Comparison of ENCODE assay signal across 9 cellular contexts in genomic region chr4:153207561-153207960, GRCh38. TPM values are rescaled to one million over a fixed set of nuclear protein-coding genes. Genes with fewer than 3 reads are reported as not detected.
DNase-seq lines count a peak whose midpoint lies in the region; ATAC-seq and TF ChIP-seq lines count a peak whose summit lies in the region.
"Had no signal": no experiment of that assay in that cellular context is flagged by ENCODE, and none has a peak within 500 bp of the region (broad histone marks: within the 10 kb centered on the region; RNA-seq: fewer than 3 reads in every experiment).

No MANE protein-coding gene starts in this region.

- H3K27ac Mint-ChIP-seq in Caco-2 (ENCODE audit: unreplicated experiment) (no peak overlapping the region), nephron progenitor cell (no peak overlapping the region)
- H3K27ac Mint-ChIP-seq in activated CD4-positive, alpha-beta memory T cell treated with anti-CD3 and anti-CD28 coated beads, Interleukin-2, amount 10 ng/mL, durations not matched to agents 7 days and 5 days = no peak overlapping the region

- TF ChIP-seq CTCF in Caco-2 (IDR thresholded peaks at IDR 0.05; ENCODE audit: insufficient read depth in 1 of 2, low read depth in 1 of 2, low read length in 1 of 2, severe bottlenecking in 1 of 2, unreplicated experiment in 1 of 2) = peak; percentile 56 to 66
- TF ChIP-seq CTCF in Panc1 (IDR thresholded peaks at IDR 0.05) = peak; percentile 78
- TF ChIP-seq CTCF in nephron progenitor cell (IDR thresholded peaks at IDR 0.05) = peak; percentile 52

- in situ Hi-C loops in Panc1 (cut with HindIII; ENCODE audit: low pct_unique_long_range_greater_than_20kb, low sequenced_read_pairs) = no loop called here

- no peaks in the 10 kb centered on the region for H3K9me3 Mint-ChIP-seq in Caco-2 (ENCODE audit: unreplicated experiment)
- peaks cover 8% of the 10 kb centered on the region for H3K9me3 Mint-ChIP-seq in nephron progenitor cell
- no peaks in the 10 kb centered on the region for H3K9me3 Mint-ChIP-seq in activated CD4-positive, alpha-beta memory T cell treated with anti-CD3 and anti-CD28 coated beads, Interleukin-2, amount 10 ng/mL, durations not matched to agents 7 days and 5 days

- H3K4me1 ChIP-seq in Caco-2 (peaks cover 68% of the 10 kb centered on the region), Panc1 (ENCODE audit: control insufficient read depth, insufficient read depth, low read length) (peaks cover 29% of the 10 kb centered on the region)
- peaks cover 22% of the 10 kb centered on the region for H3K4me1 ChIP-seq in effector memory CD4-positive, alpha-beta T cell (ENCODE audit: control insufficient read depth, insufficient read depth, low read length, poor library complexity, severe bottlenecking)

- DNase-seq in Caco-2 = peak; percentile 67 to 73
- DNase-seq in Panc1 (ENCODE audit: low read depth, low spot score) = no peak
- peak; percentile 15 for DNase-seq in fibroblast of gingiva (ENCODE audit: low read depth)
- DNase-seq in nephron progenitor cell = peak; percentile 47
- no peak for DNase-seq in MG63
- no peak for DNase-seq in activated CD4-positive, alpha-beta memory T cell treated with anti-CD3 and anti-CD28 coated beads, Interleukin-2, amount 10 ng/mL, durations not matched to agents 7 days and 5 days
- no peak for DNase-seq in effector memory CD4-positive, alpha-beta T cell
- DNase-seq: NCI-H524 treated with DMSO at 0.1 percent for 48 hours had no signal

- 0 out of 2 replicates have a peak overlapping the region, but pooled peaks have one; percentile 23 for H3K27ac ChIP-seq in Panc1 (ENCODE audit: low read length)
- H3K27ac ChIP-seq in effector memory CD4-positive, alpha-beta T cell (ENCODE audit: insufficient read depth, low read length, poor library complexity, severe bottlenecking) = no peak overlapping the region

- H3K4me3 ChIP-seq in Caco-2 (ENCODE audit: low read depth, low read length) (no peak overlapping the region), Panc1 (ENCODE audit: low read depth in 2 of 2, low read length in 2 of 2) (no peak overlapping the region), MG63 (no peak overlapping the region)
- no peak overlapping the region for H3K4me3 ChIP-seq in effector memory CD4-positive, alpha-beta T cell (ENCODE audit: insufficient read depth, low read depth, low read length, poor library complexity, severe bottlenecking)

- POLR2A ChIA-PET in Caco-2 (lab: Charles Lee) = interaction anchor here (0.6 kb wide), 1 partner anchor 47 kb away, joined by 3 read pairs; no protein-coding TSS in a partner anchor
- POLR2A ChIA-PET in Panc1 (lab: Charles Lee) = no interaction called here
- POLR2A ChIA-PET in activated CD4-positive, alpha-beta memory T cell treated with anti-CD3 and anti-CD28 coated beads, Interleukin-2, amount 10 ng/mL, durations not matched to agents 7 days and 5 days (lab: Charles Lee) = interaction anchor here (0.8 kb wide), 1 partner anchor 19 kb away, joined by 3 read pairs; no protein-coding TSS in a partner anchor

- H3K27me3 ChIP-seq in Caco-2 (replicated peaks; ENCODE audit: control insufficient read depth, insufficient read depth, low read length) (no peaks in the 10 kb centered on the region), Panc1 (ENCODE audit: control insufficient read depth, insufficient read depth, low read length) (no peaks in the 10 kb centered on the region), MG63 (no peaks in the 10 kb centered on the region)
- H3K27me3 ChIP-seq in effector memory CD4-positive, alpha-beta T cell (replicated peaks; ENCODE audit: control insufficient read depth, insufficient read depth, low read length, poor library complexity, severe bottlenecking) = no peaks in the 10 kb centered on the region

- peak overlapping the region; percentile 96 for H3K4me3 Mint-ChIP-seq in Caco-2 (ENCODE audit: unreplicated experiment)
- H3K4me3 Mint-ChIP-seq in nephron progenitor cell = no peak overlapping the region
- H3K4me3 Mint-ChIP-seq in activated CD4-positive, alpha-beta memory T cell treated with anti-CD3 and anti-CD28 coated beads, Interleukin-2, amount 10 ng/mL, durations not matched to agents 7 days and 5 days = no peak overlapping the region

- H3K36me3 Mint-ChIP-seq in Caco-2 (ENCODE audit: insufficient read depth, unreplicated experiment) = peaks cover 12% of the 10 kb centered on the region
- H3K36me3 Mint-ChIP-seq in nephron progenitor cell (ENCODE audit: low read depth) = peaks cover 27% of the 10 kb centered on the region
- H3K36me3 Mint-ChIP-seq in activated CD4-positive, alpha-beta memory T cell treated with anti-CD3 and anti-CD28 coated beads, Interleukin-2, amount 10 ng/mL, durations not matched to agents 7 days and 5 days (ENCODE audit: low read depth) = no peaks in the 10 kb centered on the region

- BruUV-seq in Caco-2 (replicated peaks; lab: Mats Ljungman, UMichigan) (no TSS peak), Panc1 (replicated peaks; lab: Mats Ljungman, UMichigan) (no TSS peak)

- intact Hi-C loops in Caco-2 (cut with micrococcal nuclease; ENCODE audit: unreplicated experiment) = loop anchor here (1.0 to 5.0 kb wide), 2 partner anchors 70 to 111 kb away; no protein-coding TSS in a partner anchor
- intact Hi-C loops in Panc1 (cut with micrococcal nuclease; ENCODE audit: unreplicated experiment) = loop anchor here (2.0 to 5.0 kb wide), 2 partner anchors 55 to 111 kb away; no protein-coding TSS in a partner anchor

- ATAC-seq in Panc1 (peak; percentile 73), HG02571 (IDR thresholded peaks at IDR 0.05; ENCODE audit: unreplicated experiment) (no peak)

- CTCF ChIA-PET in Caco-2 (lab: Charles Lee) = interaction anchor here (0.6 to 1.0 kb wide), 3 partner anchors 25 to 65 kb away, joined by 3 to 7 read pairs (median 4); no protein-coding TSS in a partner anchor
- CTCF ChIA-PET in Panc1 (lab: Charles Lee) = no interaction called here
- CTCF ChIA-PET in activated CD4-positive, alpha-beta memory T cell treated with anti-CD3 and anti-CD28 coated beads, Interleukin-2, amount 10 ng/mL, durations not matched to agents 7 days and 5 days (lab: Charles Lee) = no interaction called here

- H3K27me3 Mint-ChIP-seq in Caco-2 (ENCODE audit: insufficient read depth, unreplicated experiment) = no peaks in the 10 kb centered on the region
- peaks cover 9% of the 10 kb centered on the region for H3K27me3 Mint-ChIP-seq in nephron progenitor cell (ENCODE audit: low read depth, poor library complexity)
- peaks cover 18% of the 10 kb centered on the region for H3K27me3 Mint-ChIP-seq in activated CD4-positive, alpha-beta memory T cell treated with anti-CD3 and anti-CD28 coated beads, Interleukin-2, amount 10 ng/mL, durations not matched to agents 7 days and 5 days

- H3K4me1 Mint-ChIP-seq in Caco-2 (ENCODE audit: low read depth, unreplicated experiment) (peaks cover 41% of the 10 kb centered on the region), nephron progenitor cell (peaks cover 63% of the 10 kb centered on the region)
- peaks cover 28% of the 10 kb centered on the region for H3K4me1 Mint-ChIP-seq in activated CD4-positive, alpha-beta memory T cell treated with anti-CD3 and anti-CD28 coated beads, Interleukin-2, amount 10 ng/mL, durations not matched to agents 7 days and 5 days

- no peaks in the 10 kb centered on the region for H3K36me3 ChIP-seq in Caco-2 (ENCODE audit: control insufficient read depth, insufficient read depth, low read length)
- H3K36me3 ChIP-seq in Panc1 (ENCODE audit: control insufficient read depth, insufficient read depth, low read length) = no peaks in the 10 kb centered on the region
- no peaks in the 10 kb centered on the region for H3K36me3 ChIP-seq in MG63
- H3K36me3 ChIP-seq in effector memory CD4-positive, alpha-beta T cell (ENCODE audit: control insufficient read depth, insufficient read depth, low read length) = no peaks in the 10 kb centered on the region

- H3K9me3 ChIP-seq in Caco-2 (no peaks in the 10 kb centered on the region), Panc1 (ENCODE audit: control insufficient read depth, insufficient read depth, low read depth, low read length) (no peaks in the 10 kb centered on the region), MG63 (no peaks in the 10 kb centered on the region)
- H3K9me3 ChIP-seq in effector memory CD4-positive, alpha-beta T cell (ENCODE audit: control insufficient read depth, low read length) = no peaks in the 10 kb centered on the region

RNA-seq across cellular contexts. Expression of gene TRIM2, which starts 3.3 kb away (rescaled TPM):
- total RNA-seq in Caco-2 (2022) = 62.0 and 62.3 TPM in 2 replicates
- total RNA-seq in Panc1 (2021; ENCODE audit: unreplicated experiment) = 18.9 TPM
- polyA plus RNA-seq in Panc1 (2012; ENCODE audit: insufficient read length) = 16.9 TPM
- 7.0 and 10.5 TPM in 2 replicates for total RNA-seq in MG63 (2014; rRNA removed; shearing (Covaris generic); ENCODE audit: low replicate concordance)
- under 1 TPM; 0.10 to 0.20 TPM for total RNA-seq in activated CD4-positive, alpha-beta memory T cell treated with anti-CD3 and anti-CD28 coated beads, Interleukin-2, amount 10 ng/mL, durations not matched to agents 7 days and 5 days

Comparison
In these comparisons a context has a peak if more than half of its experiments do, and no peak if none do; other contexts are left out.
1. DNase-seq: peak in Caco-2 (2 of 2), fibroblast of gingiva (single experiment) and nephron progenitor cell (single experiment); none in Panc1 (single experiment), MG63 (single experiment), activated CD4-positive, alpha-beta memory T cell treated with anti-CD3 and anti-CD28 coated beads, Interleukin-2, amount 10 ng/mL, durations not matched to agents 7 days and 5 days (single experiment) and effector memory CD4-positive, alpha-beta T cell (0 of 3).
2. Peak in every context shown above with its lines, with median percentiles within 50 percentile points of each other: CTCF ChIP-seq.